ENCODE assay signal across 8 cellular contexts in genomic region chr14:19097750-19098149, GRCh38.
DNase-seq lines count a peak whose midpoint lies in the region; ATAC-seq and TF ChIP-seq lines count a peak whose summit lies in the region.
"Not testable (repeated sequence)": the region's sequence is repeated elsewhere in the genome, so short reads cannot be mapped to it uniquely, and the experiment has no call there.

No MANE protein-coding gene starts in this region.

- intact Hi-C loops in activated CD4-positive, alpha-beta T cell treated with anti-CD3 and anti-CD28 coated beads, Interleukin-2, amount 10 ng/mL, durations not matched to agents 24 days and 14 days (cut with micrococcal nuclease); esophagus muscularis mucosa (cut with DNase I); left ventricle myocardium superior (cut with micrococcal nuclease); right lobe of liver (cut with DNase I); spleen (cut with DNase I; ENCODE audit: low total_unique reads); aorta (cut with DNase I): not testable (repeated sequence)

- not testable (repeated sequence) for H3K27ac Mint-ChIP-seq in H9; activated CD4-positive, alpha-beta T cell treated with anti-CD3 and anti-CD28 coated beads, Interleukin-2, amount 10 ng/mL, durations not matched to agents 24 days and 14 days

- not testable (repeated sequence) for H3K27me3 Mint-ChIP-seq in H9 (ENCODE audit: low read depth); activated CD4-positive, alpha-beta T cell treated with anti-CD3 and anti-CD28 coated beads, Interleukin-2, amount 10 ng/mL, durations not matched to agents 24 days and 14 days

- not testable (repeated sequence) for H3K4me1 Mint-ChIP-seq in H9; activated CD4-positive, alpha-beta T cell treated with anti-CD3 and anti-CD28 coated beads, Interleukin-2, amount 10 ng/mL, durations not matched to agents 24 days and 14 days

- not testable (repeated sequence) for H3K23me2 ChIP-seq in H9 (ENCODE audit: insufficient read length, low read depth, low read length, poor library complexity, severe bottlenecking)

- no CpG with 5 or more reads among the region's 49 CpGs for WGBS in H9 (ENCODE audit: extremely low coverage, insufficient read length, low lambda C conversion rate)
- 56% methylated on average over 45 of the region's 49 CpGs for WGBS in esophagus muscularis mucosa
- WGBS in right lobe of liver (ENCODE audit: insufficient coverage, low coverage, low lambda C conversion rate, missing lambda C conversion rate): no CpG with 5 or more reads among the region's 49 CpGs
- 72 to 86% (median 76%) methylated on average over 41 to 49 of the region's 49 CpGs for WGBS in spleen, 5 donors
- WGBS in aorta, 2 donors: 64 to 69% methylated on average over 49 of the region's 49 CpGs

- H3K36me3 Mint-ChIP-seq in H9 (ENCODE audit: insufficient read depth in 1 of 3, low read depth in 3 of 3); activated CD4-positive, alpha-beta T cell treated with anti-CD3 and anti-CD28 coated beads, Interleukin-2, amount 10 ng/mL, durations not matched to agents 24 days and 14 days (ENCODE audit: low read depth): not testable (repeated sequence)

- not testable (repeated sequence) for H2AFZ ChIP-seq in H9 (ENCODE audit: low read length)

- not testable (repeated sequence) for H3K23ac ChIP-seq in H9 (ENCODE audit: insufficient read length, low read depth, low read length)

- H4K5ac ChIP-seq in H9 (ENCODE audit: insufficient read length, low read depth, low read length): not testable (repeated sequence)

- H4K8ac ChIP-seq in H9 (replicated peaks; ENCODE audit: insufficient read length, low read depth, low read length): not testable (repeated sequence)

- H3K79me2 ChIP-seq in H9 (ENCODE audit: insufficient read depth, low read length): not testable (repeated sequence)

- DNase-seq in H9: peak; percentile 8
- peak; percentile 42 for DNase-seq in activated CD4-positive, alpha-beta T cell treated with anti-CD3 and anti-CD28 coated beads, Interleukin-2, amount 10 ng/mL, durations not matched to agents 24 days and 14 days
- DNase-seq in esophagus muscularis mucosa (ENCODE audit: extremely low spot score): peak; percentile 83
- DNase-seq in left ventricle myocardium superior: peak; percentile 20
- DNase-seq in right lobe of liver: peak in 2 of 3 donors; percentile 12 to 46
- not testable (repeated sequence) for DNase-seq in omental fat pad (ENCODE audit: low spot score)
- DNase-seq in spleen: peak; percentile 83
- peak in 1 of 2 donors; percentile 79 for DNase-seq in aorta

- not testable (repeated sequence) for H3K4me1 ChIP-seq in H9 (ENCODE audit: insufficient read depth, low read length); esophagus muscularis mucosa; right lobe of liver; spleen; aorta (ENCODE audit: control insufficient read depth in 1 of 2, insufficient read depth in 2 of 2, low read length in 2 of 2)

- not testable (repeated sequence) for H3K36me3 ChIP-seq in esophagus muscularis mucosa; right lobe of liver; spleen; aorta (ENCODE audit: control insufficient read depth in 1 of 2, insufficient read depth in 2 of 2, low read length in 1 of 2)

- H4K20me1 ChIP-seq in H9 (ENCODE audit: control insufficient read depth, insufficient read depth, insufficient read length): not testable (repeated sequence)

- H3K9me3 ChIP-seq in H9 (ENCODE audit: control insufficient read depth, low read depth, low read length) (peaks cover 13% of the 10 kb centered on the region), esophagus muscularis mucosa (peaks cover 0 to 18% (median 7%) of the 10 kb centered on the region in 4 donors), spleen (peaks cover 0 to 27% (median 11%) of the 10 kb centered on the region in 8 donors)
- H3K9me3 ChIP-seq in right lobe of liver; aorta (ENCODE audit: control insufficient read depth, low read length): not testable (repeated sequence)

- H3K9me3 Mint-ChIP-seq in H9: peaks cover 32 to 34% of the 10 kb centered on the region in 2 experiments
- H3K9me3 Mint-ChIP-seq in activated CD4-positive, alpha-beta T cell treated with anti-CD3 and anti-CD28 coated beads, Interleukin-2, amount 10 ng/mL, durations not matched to agents 24 days and 14 days: not testable (repeated sequence)

- not testable (repeated sequence) for H3K18ac ChIP-seq in H9 (ENCODE audit: insufficient read length, low read depth, low read length)

- not testable (repeated sequence) for H4K91ac ChIP-seq in H9 (ENCODE audit: insufficient read length, low read depth, low read length)

- not testable (repeated sequence) for TF ChIP-seq CTCF in H9 (conservative IDR thresholded peaks at IDR 0.05); esophagus muscularis mucosa (IDR thresholded peaks at IDR 0.05); right lobe of liver (IDR thresholded peaks at IDR 0.05); omental fat pad (IDR thresholded peaks at IDR 0.05); spleen (IDR thresholded peaks at IDR 0.05 in 8 of 11, conservative IDR thresholded peaks at IDR 0.05 in 3 of 11)

- not testable (repeated sequence) for H3T11ph ChIP-seq in H9 (ENCODE audit: low read length)

- H3K9ac ChIP-seq in H9 (ENCODE audit: extremely low read depth, insufficient read length, low read length): not testable (repeated sequence)

- H2BK5ac ChIP-seq in H9 (ENCODE audit: insufficient read length, low read length): not testable (repeated sequence)

- not testable (repeated sequence) for H2BK15ac ChIP-seq in H9 (ENCODE audit: low read depth, low read length)

- not testable (repeated sequence) for H2BK12ac ChIP-seq in H9 (ENCODE audit: insufficient read length, low read depth, low read length)

- not testable (repeated sequence) for H3K79me1 ChIP-seq in H9 (ENCODE audit: insufficient read depth, low read depth, low read length, poor library complexity, severe bottlenecking)

- H3K4ac ChIP-seq in H9 (ENCODE audit: low read depth, low read length): not testable (repeated sequence)

- H2BK120ac ChIP-seq in H9 (ENCODE audit: low read depth, low read length, poor library complexity, severe bottlenecking): not testable (repeated sequence)

- H3K14ac ChIP-seq in H9 (ENCODE audit: insufficient read depth, low read length): not testable (repeated sequence)

- not testable (repeated sequence) for H2AK5ac ChIP-seq in H9 (ENCODE audit: insufficient read length, low read length)

- not testable (repeated sequence) for TF ChIP-seq POLR2A in esophagus muscularis mucosa (IDR thresholded peaks at IDR 0.05; ENCODE audit: low read depth); right lobe of liver (IDR thresholded peaks at IDR 0.05); spleen (IDR thresholded peaks at IDR 0.05)

- not testable (repeated sequence) for H3K4me2 ChIP-seq in H9 (ENCODE audit: insufficient read depth, insufficient read length, low read length)

- H3K4me3 ChIP-seq in esophagus muscularis mucosa; right lobe of liver; spleen; aorta (ENCODE audit: low read length in 2 of 2): not testable (repeated sequence)

- not testable (repeated sequence) for ATAC-seq in left ventricle myocardium superior
- ATAC-seq in right lobe of liver: peak in 1 of 4 donors; percentile 4
- ATAC-seq in omental fat pad (ENCODE audit: low FRiP score): peak; percentile 13
- peak; percentile 19 for ATAC-seq in aorta (ENCODE audit: low FRiP score)

- not testable (repeated sequence) for H3K56ac ChIP-seq in H9 (ENCODE audit: insufficient read length, low read depth, low read length)

- TF ChIP-seq EP300 in esophagus muscularis mucosa (IDR thresholded peaks at IDR 0.05): not testable (repeated sequence)

- not testable (repeated sequence) for H3K27me3 ChIP-seq in H9 (ENCODE audit: insufficient read depth, low read length); right lobe of liver; spleen (replicated peaks in 1 of 7); aorta (ENCODE audit: control insufficient read depth in 1 of 2, insufficient read depth in 2 of 2, low read length in 1 of 2)
- peaks cover 0 to 28% (median 0%) of the 10 kb centered on the region in 4 donors for H3K27me3 ChIP-seq in esophagus muscularis mucosa

- H3K4me3 Mint-ChIP-seq in H9; activated CD4-positive, alpha-beta T cell treated with anti-CD3 and anti-CD28 coated beads, Interleukin-2, amount 10 ng/mL, durations not matched to agents 24 days and 14 days: not testable (repeated sequence)

- H3K27ac ChIP-seq in H9 (ENCODE audit: insufficient read length, low read depth, low read length); esophagus muscularis mucosa (replicated peaks in 1 of 4); right lobe of liver; spleen; aorta (ENCODE audit: low read depth in 1 of 2, low read length in 2 of 2): not testable (repeated sequence)

- H2BK20ac ChIP-seq in H9 (ENCODE audit: low read depth, low read length, poor library complexity, severe bottlenecking): not testable (repeated sequence)
